ENCODE assay signal across 11 cellular contexts in the genomic region with DNA sequence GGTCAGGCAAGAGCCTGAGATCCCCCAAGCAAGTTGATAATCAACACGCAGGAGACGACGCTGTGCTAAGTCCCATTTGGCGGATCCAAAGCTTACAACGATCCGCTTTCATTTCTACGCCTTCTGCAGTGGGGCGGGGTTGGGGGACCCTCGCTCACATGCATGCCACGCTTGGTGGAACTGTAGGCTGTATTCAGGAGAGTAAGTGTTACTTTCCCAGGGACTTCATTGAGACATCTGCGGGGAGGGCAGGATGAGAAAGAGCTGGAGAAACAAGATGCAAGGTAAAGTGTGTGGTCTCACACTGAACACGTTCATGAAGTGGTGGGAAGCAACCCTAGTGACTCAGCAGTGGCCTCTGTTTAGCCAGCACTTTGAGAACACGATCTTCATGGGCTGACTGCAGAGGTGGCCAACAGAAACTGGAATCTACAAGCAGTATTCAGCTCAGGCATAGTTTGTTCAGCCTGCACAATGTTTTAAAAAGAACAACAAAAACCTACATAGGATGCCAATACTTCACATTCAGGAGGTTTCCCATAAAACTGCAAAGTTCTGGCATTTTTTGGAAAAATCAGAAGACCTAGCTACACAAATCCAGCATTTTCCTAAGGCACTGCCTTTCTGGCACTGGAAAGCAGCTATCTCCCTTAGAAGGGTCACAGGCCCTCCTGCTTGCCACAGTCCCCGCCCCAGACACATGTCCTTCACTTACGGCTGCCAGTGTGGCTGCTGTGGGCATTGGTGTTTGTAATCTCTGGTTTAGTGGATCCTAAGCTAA.
A peak's percentile ranks its signal among the peaks of the same experiment; 100 is the strongest.
DNase-seq lines count a peak whose midpoint lies in the region; ATAC-seq and TF ChIP-seq lines count a peak whose summit lies in the region.
"Had no signal": no experiment of that assay in that cellular context is flagged by ENCODE, and none has a peak within 500 bp of the region (broad histone marks: within the 10 kb centered on the region; RNA-seq: fewer than 3 reads in every experiment).

No MANE protein-coding gene starts in this region.

- peak; percentile 17 for DNase-seq in stimulated activated CD4-positive, alpha-beta T cell treated with anti-CD3 and anti-CD28 coated beads, Interleukin-4, amount 100 ng/mL, for 24 hours
- DNase-seq in stimulated activated CD4-positive, alpha-beta T cell treated with anti-CD3 and anti-CD28 coated beads, Interleukin-2, amount 100 ng/mL, for 48 hours, result no peak
- peak; percentile 24 for DNase-seq in adipocyte (ENCODE audit: low read depth)
- DNase-seq in aorta, result no peak
- no peak for DNase-seq in effector CD8-positive, alpha-beta T cell (lab: John Stamatoyannopoulos, UW)
- DNase-seq in omental fat pad (ENCODE audit: low spot score), result no peak
- DNase-seq: DMS53, NCI-H2081 had no signal

- WGBS in aorta, 2 donors, result 64 to 68% methylated on average over 15 of the region's 15 CpGs

- no peaks in the 10 kb centered on the region for H3K9me3 ChIP-seq in adipocyte (ENCODE audit: control insufficient read depth, low read length)
- H3K9me3 ChIP-seq in mucosa of rectum (ENCODE audit: control insufficient read depth in 2 of 2, low read length in 2 of 2), result no peaks in the 10 kb centered on the region
- no peaks in the 10 kb centered on the region for H3K9me3 ChIP-seq in aorta (ENCODE audit: control insufficient read depth, low read length)
- H3K9me3 ChIP-seq: psoas muscle had no signal

- H3K4me1 ChIP-seq in adipocyte (ENCODE audit: control insufficient read depth, insufficient read depth, low read length) (peaks cover 32% of the 10 kb centered on the region), mucosa of rectum (ENCODE audit: control insufficient read depth in 2 of 2, insufficient read depth in 2 of 2, low read length in 2 of 2) (peaks cover 23 to 33% of the 10 kb centered on the region in 2 donors), aorta (ENCODE audit: control insufficient read depth in 1 of 2, insufficient read depth in 2 of 2, low read length in 2 of 2) (no peaks in the 10 kb centered on the region)

- intact Hi-C loops in aorta (cut with DNase I), result no loop called here

- TF ChIP-seq CTCF in omental fat pad (IDR thresholded peaks at IDR 0.05), result no peak

- H3K9ac ChIP-seq in adipocyte (ENCODE audit: low read length) (no peak overlapping the region), mucosa of rectum (ENCODE audit: low read depth in 1 of 2, low read length in 2 of 2) (no peak overlapping the region)

- ATAC-seq in aorta (ENCODE audit: low FRiP score) (peak; percentile 71), HG02678 (IDR thresholded peaks at IDR 0.05; ENCODE audit: unreplicated experiment) (no peak), omental fat pad (ENCODE audit: low FRiP score) (no peak)

- H3K4me3 ChIP-seq in adipocyte (ENCODE audit: low read length) (no peak overlapping the region), mucosa of rectum (ENCODE audit: low read length in 2 of 2) (peak overlapping the region in 1 of 2 donors; percentile 21), aorta (ENCODE audit: low read length in 2 of 2) (no peak overlapping the region)
- H3K4me3 ChIP-seq: psoas muscle had no signal

- H3K36me3 ChIP-seq in adipocyte (ENCODE audit: control insufficient read depth, insufficient read depth, low read length, severe bottlenecking), result no peaks in the 10 kb centered on the region
- no peaks in the 10 kb centered on the region for H3K36me3 ChIP-seq in mucosa of rectum (ENCODE audit: control insufficient read depth in 2 of 2, insufficient read depth in 2 of 2, low read length in 2 of 2)
- H3K36me3 ChIP-seq in aorta (ENCODE audit: control insufficient read depth in 1 of 2, insufficient read depth in 2 of 2, low read length in 1 of 2), result no peaks in the 10 kb centered on the region

- H3K27me3 ChIP-seq in adipocyte (replicated peaks; ENCODE audit: control insufficient read depth, insufficient read depth, low read length), result no peaks in the 10 kb centered on the region
- no peaks in the 10 kb centered on the region for H3K27me3 ChIP-seq in mucosa of rectum (ENCODE audit: control insufficient read depth in 2 of 2, insufficient read depth in 2 of 2, low read length in 2 of 2)
- no peaks in the 10 kb centered on the region for H3K27me3 ChIP-seq in aorta (ENCODE audit: control insufficient read depth in 1 of 2, insufficient read depth in 2 of 2, low read length in 1 of 2)

- H3K27ac ChIP-seq in mucosa of rectum (ENCODE audit: low read depth in 2 of 2, low read length in 2 of 2), result peak overlapping the region; percentile 43 to 82
- peak overlapping the region in 1 of 2 donors; percentile 37 for H3K27ac ChIP-seq in aorta (ENCODE audit: low read depth in 1 of 2, low read length in 2 of 2)
- H3K27ac ChIP-seq: psoas muscle had no signal

Comparison
In these comparisons a context has a peak if more than half of its experiments do, and no peak if none do; other contexts are left out.
1. DNase-seq: peak in stimulated activated CD4-positive, alpha-beta T cell treated with anti-CD3 and anti-CD28 coated beads, Interleukin-4, amount 100 ng/mL, for 24 hours (single experiment) and adipocyte (single experiment); none in stimulated activated CD4-positive, alpha-beta T cell treated with anti-CD3 and anti-CD28 coated beads, Interleukin-2, amount 100 ng/mL, for 48 hours (0 of 2), aorta (0 of 2), effector CD8-positive, alpha-beta T cell (single experiment) and omental fat pad (single experiment).